ENCODE assay signal across 2 cellular contexts in the genomic region with DNA sequence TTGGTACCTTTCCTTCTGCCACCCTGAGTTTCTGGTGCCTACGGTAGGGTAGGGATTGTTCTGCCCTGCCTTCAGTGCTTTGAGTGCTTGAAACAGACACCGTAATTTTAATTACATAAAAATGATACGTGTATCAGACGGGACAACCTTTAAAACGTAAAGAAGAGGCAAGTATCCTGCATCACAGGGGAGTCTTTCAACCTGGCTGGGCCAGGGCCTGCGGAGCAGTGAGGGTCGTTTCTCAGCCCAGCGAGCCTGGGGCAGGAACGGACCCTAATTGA.
TF ChIP-seq lines count a peak whose summit lies in the region.

No MANE protein-coding gene starts in this region.

TF ChIP-seq in SK-N-SH, 30 proteins besides CTCF, POLR2A, EP300 and RAD21 (continued from another document):
- TF ChIP-seq EZH2phosphoT487 (IDR thresholded peaks at IDR 0.05; ENCODE audit: borderline replicate concordance, low read depth), result no peak
- TF ChIP-seq, protein P1, sequence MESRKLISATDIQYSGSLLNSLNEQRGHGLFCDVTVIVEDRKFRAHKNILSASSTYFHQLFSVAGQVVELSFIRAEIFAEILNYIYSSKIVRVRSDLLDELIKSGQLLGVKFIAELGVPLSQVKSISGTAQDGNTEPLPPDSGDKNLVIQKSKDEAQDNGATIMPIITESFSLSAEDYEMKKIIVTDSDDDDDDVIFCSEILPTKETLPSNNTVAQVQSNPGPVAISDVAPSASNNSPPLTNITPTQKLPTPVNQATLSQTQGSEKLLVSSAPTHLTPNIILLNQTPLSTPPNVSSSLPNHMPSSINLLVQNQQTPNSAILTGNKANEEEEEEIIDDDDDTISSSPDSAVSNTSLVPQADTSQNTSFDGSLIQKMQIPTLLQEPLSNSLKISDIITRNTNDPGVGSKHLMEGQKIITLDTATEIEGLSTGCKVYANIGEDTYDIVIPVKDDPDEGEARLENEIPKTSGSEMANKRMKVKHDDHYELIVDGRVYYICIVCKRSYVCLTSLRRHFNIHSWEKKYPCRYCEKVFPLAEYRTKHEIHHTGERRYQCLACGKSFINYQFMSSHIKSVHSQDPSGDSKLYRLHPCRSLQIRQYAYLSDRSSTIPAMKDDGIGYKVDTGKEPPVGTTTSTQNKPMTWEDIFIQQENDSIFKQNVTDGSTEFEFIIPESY (IDR thresholded peaks at IDR 0.05; ENCODE audit: borderline replicate concordance, low read depth), result no peak
- TF ChIP-seq NRF1 (IDR thresholded peaks at IDR 0.05; ENCODE audit: low read depth, low read length), result no peak
- no peak for TF ChIP-seq TAF1 (IDR thresholded peaks at IDR 0.05; ENCODE audit: borderline replicate concordance, low read depth, low read length)
- TF ChIP-seq TEAD4 (IDR thresholded peaks at IDR 0.05; ENCODE audit: borderline replicate concordance, insufficient read depth), result no peak
- TF ChIP-seq, protein P2, sequence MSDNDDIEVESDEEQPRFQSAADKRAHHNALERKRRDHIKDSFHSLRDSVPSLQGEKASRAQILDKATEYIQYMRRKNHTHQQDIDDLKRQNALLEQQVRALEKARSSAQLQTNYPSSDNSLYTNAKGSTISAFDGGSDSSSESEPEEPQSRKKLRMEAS (IDR thresholded peaks at IDR 0.05; ENCODE audit: low read depth), result no peak
- no peak for TF ChIP-seq IRF3 (IDR thresholded peaks at IDR 0.05; ENCODE audit: low read depth, low read length)
- no peak for TF ChIP-seq FOSL2 (IDR thresholded peaks at IDR 0.05; ENCODE audit: borderline replicate concordance, low read depth)
- TF ChIP-seq GATA2 (CRISPR knock-in tag; IDR thresholded peaks at IDR 0.05), result no peak
TF ChIP-seq in SK-N-SH: peak in this region for 0.

TF ChIP-seq in SK-N-SH treated with all-trans-retinoic acid at 6 μM for 48 hours, 23 proteins besides CTCF, POLR2A, EP300 and RAD21 (continued from another document):
- TF ChIP-seq, protein P3, sequence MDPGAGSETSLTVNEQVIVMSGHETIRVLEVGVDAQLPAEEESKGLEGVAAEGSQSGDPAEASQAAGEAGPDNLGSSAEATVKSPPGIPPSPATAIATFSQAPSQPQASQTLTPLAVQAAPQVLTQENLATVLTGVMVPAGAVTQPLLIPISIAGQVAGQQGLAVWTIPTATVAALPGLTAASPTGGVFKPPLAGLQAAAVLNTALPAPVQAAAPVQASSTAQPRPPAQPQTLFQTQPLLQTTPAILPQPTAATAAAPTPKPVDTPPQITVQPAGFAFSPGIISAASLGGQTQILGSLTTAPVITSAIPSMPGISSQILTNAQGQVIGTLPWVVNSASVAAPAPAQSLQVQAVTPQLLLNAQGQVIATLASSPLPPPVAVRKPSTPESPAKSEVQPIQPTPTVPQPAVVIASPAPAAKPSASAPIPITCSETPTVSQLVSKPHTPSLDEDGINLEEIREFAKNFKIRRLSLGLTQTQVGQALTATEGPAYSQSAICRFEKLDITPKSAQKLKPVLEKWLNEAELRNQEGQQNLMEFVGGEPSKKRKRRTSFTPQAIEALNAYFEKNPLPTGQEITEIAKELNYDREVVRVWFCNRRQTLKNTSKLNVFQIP (CRISPR knock-in tag; IDR thresholded peaks at IDR 0.05; ENCODE audit: borderline replicate concordance, low read depth), result no peak
- no peak for TF ChIP-seq BACH2 (CRISPR knock-in tag; IDR thresholded peaks at IDR 0.05; ENCODE audit: borderline replicate concordance)
- TF ChIP-seq TSHZ2 (CRISPR knock-in tag; IDR thresholded peaks at IDR 0.05), result no peak
- no peak for TF ChIP-seq ZFP3 (CRISPR knock-in tag; IDR thresholded peaks at IDR 0.05)
- TF ChIP-seq CSDC2 (CRISPR knock-in tag; IDR thresholded peaks at IDR 0.05), result no peak
- TF ChIP-seq TOX (CRISPR knock-in tag; IDR thresholded peaks at IDR 0.05; ENCODE audit: borderline replicate concordance), result no peak
- no peak for TF ChIP-seq TCF4 (CRISPR knock-in tag; IDR thresholded peaks at IDR 0.05; ENCODE audit: borderline replicate concordance)
- no peak for TF ChIP-seq CSRNP3 (CRISPR knock-in tag; IDR thresholded peaks at IDR 0.05)
